Comparison of ENCODE assay signal across 19 cellular contexts in the genomic region with DNA sequence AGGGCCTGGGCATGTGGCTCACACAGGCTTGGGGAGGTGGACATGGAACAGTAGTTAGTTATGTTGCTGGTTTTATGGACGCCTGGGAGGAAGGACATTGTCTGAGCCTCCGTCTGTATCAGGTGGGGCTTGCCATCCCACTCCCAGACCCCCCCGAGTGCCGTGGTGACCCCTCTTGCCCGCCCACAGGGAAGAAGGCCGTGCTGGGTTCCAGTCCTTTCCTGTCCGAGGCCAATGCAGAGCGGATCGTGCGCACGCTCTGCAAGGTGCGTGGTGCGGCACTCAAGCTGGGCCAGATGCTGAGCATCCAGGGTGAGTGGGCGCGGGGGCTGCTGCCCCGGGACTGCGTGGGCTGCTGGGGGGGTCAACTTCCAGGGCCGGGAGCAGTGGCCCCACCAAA.
"Had no signal": no experiment of that assay in that cellular context is flagged by ENCODE, and none has a peak within 500 bp of the region (broad histone marks: within the 10 kb centered on the region; RNA-seq: fewer than 3 reads in every experiment).

No MANE protein-coding gene starts in this region.

- ATAC-seq: pancreas; stimulated activated naive CD8-positive, alpha-beta T cell treated with anti-CD3 and anti-CD28 coated beads, Interleukin-15, amount 100 ng/mL, for 72 hours; T-cell had no signal

- H3K4me1 Mint-ChIP-seq: activated CD4-positive, alpha-beta T cell treated with anti-CD3 and anti-CD28 coated beads, Interleukin-2, amount 10 ng/mL, durations not matched to agents 7 days and 5 days; activated naive CD4-positive, alpha-beta T cell treated with anti-CD3 and anti-CD28 coated beads, Interleukin-2, amount 50 U/mL, for 24 hours; stimulated activated naive CD8-positive, alpha-beta T cell treated with anti-CD3 and anti-CD28 coated beads, Interleukin-15, amount 100 ng/mL, for 72 hours; T-cell had no signal

- H3K27me3 Mint-ChIP-seq: activated CD4-positive, alpha-beta T cell treated with anti-CD3 and anti-CD28 coated beads, Interleukin-2, amount 10 ng/mL, durations not matched to agents 7 days and 5 days; activated naive CD4-positive, alpha-beta T cell treated with anti-CD3 and anti-CD28 coated beads, Interleukin-2, amount 50 U/mL, for 24 hours; stimulated activated naive CD8-positive, alpha-beta T cell treated with anti-CD3 and anti-CD28 coated beads, Interleukin-15, amount 100 ng/mL, for 72 hours; T-cell had no signal

- FAIRE-seq: endothelial cell of umbilical vein, pancreas had no signal

- H3K4me3 Mint-ChIP-seq: activated CD4-positive, alpha-beta T cell treated with anti-CD3 and anti-CD28 coated beads, Interleukin-2, amount 10 ng/mL, durations not matched to agents 7 days and 5 days; activated naive CD4-positive, alpha-beta T cell treated with anti-CD3 and anti-CD28 coated beads, Interleukin-2, amount 50 U/mL, for 24 hours; neural crest cell; stimulated activated naive CD8-positive, alpha-beta T cell treated with anti-CD3 and anti-CD28 coated beads, Interleukin-15, amount 100 ng/mL, for 72 hours; T-cell had no signal

- H3K4me3 ChIP-seq: colonic mucosa, esophagus squamous epithelium, lung, pancreas, skin epidermis, upper lobe of left lung had no signal

- H3K9me3 Mint-ChIP-seq: activated CD4-positive, alpha-beta T cell treated with anti-CD3 and anti-CD28 coated beads, Interleukin-2, amount 10 ng/mL, durations not matched to agents 7 days and 5 days; activated naive CD4-positive, alpha-beta T cell treated with anti-CD3 and anti-CD28 coated beads, Interleukin-2, amount 50 U/mL, for 24 hours; neural crest cell; stimulated activated naive CD8-positive, alpha-beta T cell treated with anti-CD3 and anti-CD28 coated beads, Interleukin-15, amount 100 ng/mL, for 72 hours; T-cell had no signal

- H3K27me3 ChIP-seq: colonic mucosa, esophagus squamous epithelium, pancreas, upper lobe of left lung had no signal

- H3K27ac ChIP-seq: colonic mucosa, esophagus squamous epithelium, skin epidermis, upper lobe of left lung had no signal

- DNase-seq: activated CD4-positive, alpha-beta T cell treated with anti-CD3 and anti-CD28 coated beads, Interleukin-2, amount 10 ng/mL, durations not matched to agents 7 days and 5 days; activated T-cell treated with anti-CD3 and anti-CD28 coated beads for 4 hours; caudate nucleus; colonic mucosa; effector CD8-positive, alpha-beta T cell; esophagus squamous epithelium; glutamatergic neuron; midbrain; stimulated activated naive CD8-positive, alpha-beta T cell treated with anti-CD3 and anti-CD28 coated beads, Interleukin-15, amount 100 ng/mL, for 72 hours; T-helper 9 cell had no signal

- H3K27ac Mint-ChIP-seq: activated CD4-positive, alpha-beta T cell treated with anti-CD3 and anti-CD28 coated beads, Interleukin-2, amount 10 ng/mL, durations not matched to agents 7 days and 5 days; activated naive CD4-positive, alpha-beta T cell treated with anti-CD3 and anti-CD28 coated beads, Interleukin-2, amount 50 U/mL, for 24 hours; stimulated activated naive CD8-positive, alpha-beta T cell treated with anti-CD3 and anti-CD28 coated beads, Interleukin-15, amount 100 ng/mL, for 72 hours; T-cell had no signal

- H3K9me3 ChIP-seq: colonic mucosa, esophagus squamous epithelium, pancreas, SK-N-SH, upper lobe of left lung had no signal

- H3K4me1 ChIP-seq: colonic mucosa, pancreas had no signal

- H3K9ac ChIP-seq: SK-N-SH had no signal
